In genomic region chr1:21089711-21090110, GRCh38 we compare ENCODE assay signal across 20 cellular contexts.
A peak's percentile ranks its signal among the peaks of the same experiment; 100 is the strongest.
DNase-seq lines count a peak whose midpoint lies in the region; ATAC-seq, FAIRE-seq and TF ChIP-seq lines count a peak whose summit lies in the region.
"Had no signal": no experiment of that assay in that cellular context is flagged by ENCODE, and none has a peak within 500 bp of the region (broad histone marks: within the 10 kb centered on the region; RNA-seq: fewer than 3 reads in every experiment).

No MANE protein-coding gene starts in this region.

- H3K4me1 Mint-ChIP-seq in stimulated activated naive B cell treated with anti-CD40 and anti-IgM and Interleukin-4, amounts not matched to agents 10 μg/mL and 1 μg/mL and 100 μg/mL, for 72 hours: peaks cover 23 to 35% of the 10 kb centered on the region in 2 donors

- H3K4me3 ChIP-seq in SK-N-MC: no peak overlapping the region
- H3K4me3 ChIP-seq: cardiac muscle cell, heart left ventricle, suprapubic skin, uterus had no signal

- FAIRE-seq in GM12891 (lab: Jason Lieb, UNC) (peak; percentile 9), islet of Langerhans (lab: Jason Lieb, UNC) (peak; percentile 47)

- no peak overlapping the region for H3K9ac ChIP-seq in SK-N-MC (ENCODE audit: insufficient read length)

- H3K4me3 Mint-ChIP-seq in stimulated activated naive B cell treated with anti-CD40 and anti-IgM and Interleukin-4, amounts not matched to agents 10 μg/mL and 1 μg/mL and 100 μg/mL, for 72 hours: no peak overlapping the region
- H3K4me3 Mint-ChIP-seq: activated CD8-positive, alpha-beta T cell treated with anti-CD3 and anti-CD28 coated beads, Interleukin-2, amount 10 ng/mL, durations not matched to agents 7 days and 5 days; activated naive CD4-positive, alpha-beta T cell treated with anti-CD3 and anti-CD28 coated beads, Interleukin-2, amount 10 ng/mL, durations not matched to agents 7 days and 5 days; activated T-cell treated with anti-CD3 and anti-CD28 coated beads, Interleukin-2, amount 50 U/mL, for 4 hours; neural crest cell had no signal

- peak overlapping the region; percentile 34; the same call in 1 of the 2 replicates for H3K27ac ChIP-seq in SK-N-MC
- H3K27ac ChIP-seq: cardiac muscle cell, suprapubic skin had no signal

- H3K36me3 ChIP-seq in SK-N-MC (ENCODE audit: insufficient read depth, low read length): peaks cover 21% of the 10 kb centered on the region; the same call in 1 of the 2 replicates
- H3K36me3 ChIP-seq: uterus had no signal

- peaks cover 39 to 56% of the 10 kb centered on the region in 2 donors for H3K36me3 Mint-ChIP-seq in stimulated activated naive B cell treated with anti-CD40 and anti-IgM and Interleukin-4, amounts not matched to agents 10 μg/mL and 1 μg/mL and 100 μg/mL, for 72 hours

- DNase-seq in GM12891 (ENCODE audit: insufficient read length, low spot score): no peak
- no peak for DNase-seq in SK-N-MC (ENCODE audit: low read depth, low spot score)
- DNase-seq in stimulated activated naive B cell treated with anti-CD40 and anti-IgM and Interleukin-4, amounts not matched to agents 10 μg/mL and 1 μg/mL and 100 μg/mL, for 72 hours: no peak
- DNase-seq in HuH-7.5 (ENCODE audit: low spot score): no peak
- no peak for DNase-seq in NCI-H2171 treated with DMSO at 0.1 percent for 48 hours (lab: John Stamatoyannopoulos, UW)
- no peak for DNase-seq in NCI-H774 (lab: John Stamatoyannopoulos, UW)
- DNase-seq: activated CD8-positive, alpha-beta T cell treated with anti-CD3 and anti-CD28 coated beads, Interleukin-2, amount 10 ng/mL, durations not matched to agents 7 days and 5 days; activated naive CD4-positive, alpha-beta T cell treated with anti-CD3 and anti-CD28 coated beads, Interleukin-2, amount 10 ng/mL, durations not matched to agents 7 days and 5 days; activated T-cell treated with anti-CD3 and anti-CD28 coated beads, Interleukin-2, amount 50 U/mL, for 4 hours; heart left ventricle; left colon; NCI-H1436 treated with DMSO at 0.1 percent for 48 hours; NCI-H524 treated with DMSO at 0.1 percent for 48 hours; T1000; uterus had no signal

- no peak for ATAC-seq in stimulated activated naive B cell treated with anti-CD40 and anti-IgM and Interleukin-4, amounts not matched to agents 10 μg/mL and 1 μg/mL and 100 μg/mL, for 72 hours (replicated peaks)
- ATAC-seq: activated CD4-positive, CD25-positive, alpha-beta regulatory T cell treated with anti-CD3 and anti-CD28 coated beads, Interleukin-2, amount 50 U/mL, for 24 hours; activated CD8-positive, alpha-beta T cell treated with anti-CD3 and anti-CD28 coated beads, Interleukin-2, amount 10 ng/mL, durations not matched to agents 7 days and 5 days; activated T-cell treated with anti-CD3 and anti-CD28 coated beads, Interleukin-2, amount 50 U/mL, for 4 hours; heart left ventricle; left colon had no signal

- H3K27me3 Mint-ChIP-seq in stimulated activated naive B cell treated with anti-CD40 and anti-IgM and Interleukin-4, amounts not matched to agents 10 μg/mL and 1 μg/mL and 100 μg/mL, for 72 hours: no peaks in the 10 kb centered on the region
- H3K27me3 Mint-ChIP-seq: activated naive CD4-positive, alpha-beta T cell treated with anti-CD3 and anti-CD28 coated beads, Interleukin-2, amount 10 ng/mL, durations not matched to agents 7 days and 5 days had no signal

- H3K9me3 Mint-ChIP-seq in stimulated activated naive B cell treated with anti-CD40 and anti-IgM and Interleukin-4, amounts not matched to agents 10 μg/mL and 1 μg/mL and 100 μg/mL, for 72 hours: peaks cover 0 to 3% of the 10 kb centered on the region in 2 donors
- H3K9me3 Mint-ChIP-seq: activated T-cell treated with anti-CD3 and anti-CD28 coated beads, Interleukin-2, amount 50 U/mL, for 4 hours; neural crest cell had no signal

- TF ChIP-seq POLR2A in GM12891 (IDR thresholded peaks at IDR 0.05; ENCODE audit: low read depth, low read length): no peak

- no peaks in the 10 kb centered on the region for H3K9me3 ChIP-seq in SK-N-MC (ENCODE audit: low read depth, low read length)
- H3K9me3 ChIP-seq: suprapubic skin, uterus had no signal

- peak overlapping the region; percentile 69 for H3K27ac Mint-ChIP-seq in stimulated activated naive B cell treated with anti-CD40 and anti-IgM and Interleukin-4, amounts not matched to agents 10 μg/mL and 1 μg/mL and 100 μg/mL, for 72 hours
- H3K27ac Mint-ChIP-seq: activated CD8-positive, alpha-beta T cell treated with anti-CD3 and anti-CD28 coated beads, Interleukin-2, amount 10 ng/mL, durations not matched to agents 7 days and 5 days; activated naive CD4-positive, alpha-beta T cell treated with anti-CD3 and anti-CD28 coated beads, Interleukin-2, amount 10 ng/mL, durations not matched to agents 7 days and 5 days had no signal

TF ChIP-seq in GM12891, 5 proteins besides CTCF, POLR2A, EP300 and RAD21:
- no peak for TF ChIP-seq SPI1 (IDR thresholded peaks at IDR 0.05; ENCODE audit: low read depth, low read length)
- TF ChIP-seq POLR2AphosphoS5 (IDR thresholded peaks at IDR 0.05; ENCODE audit: low read depth, low read length): no peak
- TF ChIP-seq TAF1 (IDR thresholded peaks at IDR 0.05; ENCODE audit: low read depth, low read length): no peak
- TF ChIP-seq POU2F2 (IDR thresholded peaks at IDR 0.05; ENCODE audit: low read depth, low read length): no peak
- no peak for TF ChIP-seq PAX5 (IDR thresholded peaks at IDR 0.05; ENCODE audit: insufficient read depth, low read length, severe bottlenecking)
